In genomic region chr2:231643494-231643888, GRCh38 we compare ENCODE assay signal across 1 cellular context.
TF ChIP-seq lines count a peak whose summit lies in the region.

No MANE protein-coding gene starts in this region.

TF ChIP-seq in GM12878, 131 proteins besides CTCF, POLR2A, EP300 and RAD21 (continued from another document):
- TF ChIP-seq CEBPZ (IDR thresholded peaks at IDR 0.05; ENCODE audit: low read depth, low read length) = no peak
- no peak for TF ChIP-seq HCFC1 (IDR thresholded peaks at IDR 0.05; ENCODE audit: low read length)
- no peak for TF ChIP-seq CEBPB (IDR thresholded peaks at IDR 0.05; ENCODE audit: borderline replicate concordance in 1 of 2, low read depth in 2 of 2, low read length in 2 of 2)
- TF ChIP-seq LARP7 (IDR thresholded peaks at IDR 0.05) = no peak
- no peak for TF ChIP-seq SMC3 (IDR thresholded peaks at IDR 0.05; ENCODE audit: borderline replicate concordance, low read length)
- TF ChIP-seq, protein P1, sequence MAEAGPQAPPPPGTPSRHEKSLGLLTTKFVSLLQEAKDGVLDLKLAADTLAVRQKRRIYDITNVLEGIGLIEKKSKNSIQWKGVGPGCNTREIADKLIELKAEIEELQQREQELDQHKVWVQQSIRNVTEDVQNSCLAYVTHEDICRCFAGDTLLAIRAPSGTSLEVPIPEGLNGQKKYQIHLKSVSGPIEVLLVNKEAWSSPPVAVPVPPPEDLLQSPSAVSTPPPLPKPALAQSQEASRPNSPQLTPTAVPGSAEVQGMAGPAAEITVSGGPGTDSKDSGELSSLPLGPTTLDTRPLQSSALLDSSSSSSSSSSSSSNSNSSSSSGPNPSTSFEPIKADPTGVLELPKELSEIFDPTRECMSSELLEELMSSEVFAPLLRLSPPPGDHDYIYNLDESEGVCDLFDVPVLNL (IDR thresholded peaks at IDR 0.05; ENCODE audit: low read depth, low read length) = no peak
- TF ChIP-seq, protein P2, sequence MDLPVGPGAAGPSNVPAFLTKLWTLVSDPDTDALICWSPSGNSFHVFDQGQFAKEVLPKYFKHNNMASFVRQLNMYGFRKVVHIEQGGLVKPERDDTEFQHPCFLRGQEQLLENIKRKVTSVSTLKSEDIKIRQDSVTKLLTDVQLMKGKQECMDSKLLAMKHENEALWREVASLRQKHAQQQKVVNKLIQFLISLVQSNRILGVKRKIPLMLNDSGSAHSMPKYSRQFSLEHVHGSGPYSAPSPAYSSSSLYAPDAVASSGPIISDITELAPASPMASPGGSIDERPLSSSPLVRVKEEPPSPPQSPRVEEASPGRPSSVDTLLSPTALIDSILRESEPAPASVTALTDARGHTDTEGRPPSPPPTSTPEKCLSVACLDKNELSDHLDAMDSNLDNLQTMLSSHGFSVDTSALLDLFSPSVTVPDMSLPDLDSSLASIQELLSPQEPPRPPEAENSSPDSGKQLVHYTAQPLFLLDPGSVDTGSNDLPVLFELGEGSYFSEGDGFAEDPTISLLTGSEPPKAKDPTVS (IDR thresholded peaks at IDR 0.05; ENCODE audit: low read depth, low read length) = no peak
- no peak for TF ChIP-seq HDAC2 (IDR thresholded peaks at IDR 0.05)
- TF ChIP-seq CBFB (IDR thresholded peaks at IDR 0.05; ENCODE audit: low read depth) = no peak
- no peak for TF ChIP-seq IKZF2 (IDR thresholded peaks at IDR 0.05)
- TF ChIP-seq KAT2A (conservative IDR thresholded peaks at IDR 0.05; ENCODE audit: control insufficient read depth, low read depth, low read length) = no peak
- TF ChIP-seq, protein P3, sequence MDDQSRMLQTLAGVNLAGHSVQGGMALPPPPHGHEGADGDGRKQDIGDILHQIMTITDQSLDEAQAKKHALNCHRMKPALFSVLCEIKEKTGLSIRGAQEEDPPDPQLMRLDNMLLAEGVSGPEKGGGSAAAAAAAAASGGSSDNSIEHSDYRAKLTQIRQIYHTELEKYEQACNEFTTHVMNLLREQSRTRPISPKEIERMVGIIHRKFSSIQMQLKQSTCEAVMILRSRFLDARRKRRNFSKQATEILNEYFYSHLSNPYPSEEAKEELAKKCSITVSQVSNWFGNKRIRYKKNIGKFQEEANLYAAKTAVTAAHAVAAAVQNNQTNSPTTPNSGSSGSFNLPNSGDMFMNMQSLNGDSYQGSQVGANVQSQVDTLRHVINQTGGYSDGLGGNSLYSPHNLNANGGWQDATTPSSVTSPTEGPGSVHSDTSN (IDR thresholded peaks at IDR 0.05; ENCODE audit: insufficient replicate concordance, low read depth, low read length) = no peak
- TF ChIP-seq EED (IDR thresholded peaks at IDR 0.05; ENCODE audit: low read depth) = no peak
- no peak for TF ChIP-seq CBX5 (IDR thresholded peaks at IDR 0.05; ENCODE audit: low read depth)
- TF ChIP-seq MAX (IDR thresholded peaks at IDR 0.05; ENCODE audit: low read depth, low read length) = no peak
- TF ChIP-seq, protein P4, sequence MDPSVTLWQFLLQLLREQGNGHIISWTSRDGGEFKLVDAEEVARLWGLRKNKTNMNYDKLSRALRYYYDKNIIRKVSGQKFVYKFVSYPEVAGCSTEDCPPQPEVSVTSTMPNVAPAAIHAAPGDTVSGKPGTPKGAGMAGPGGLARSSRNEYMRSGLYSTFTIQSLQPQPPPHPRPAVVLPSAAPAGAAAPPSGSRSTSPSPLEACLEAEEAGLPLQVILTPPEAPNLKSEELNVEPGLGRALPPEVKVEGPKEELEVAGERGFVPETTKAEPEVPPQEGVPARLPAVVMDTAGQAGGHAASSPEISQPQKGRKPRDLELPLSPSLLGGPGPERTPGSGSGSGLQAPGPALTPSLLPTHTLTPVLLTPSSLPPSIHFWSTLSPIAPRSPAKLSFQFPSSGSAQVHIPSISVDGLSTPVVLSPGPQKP (IDR thresholded peaks at IDR 0.05; ENCODE audit: low read depth, low read length) = no peak
- no peak for TF ChIP-seq CUX1 (IDR thresholded peaks at IDR 0.05; ENCODE audit: insufficient replicate concordance, low read depth, low read length)
